30 cellular contexts compared by ENCODE assay signal in genomic region chr18:54875063-54875462, GRCh38. TPM values are rescaled to one million over a fixed set of nuclear protein-coding genes. Genes with fewer than 3 reads are reported as not detected.
DNase-seq lines count a peak whose midpoint lies in the region; ATAC-seq, FAIRE-seq and TF ChIP-seq lines count a peak whose summit lies in the region.
"Had no signal": no experiment of that assay in that cellular context is flagged by ENCODE, and none has a peak within 500 bp of the region (broad histone marks: within the 10 kb centered on the region; RNA-seq: fewer than 3 reads in every experiment).

No MANE protein-coding gene starts in this region.

- H4K91ac ChIP-seq in mesenchymal stem cell (ENCODE audit: low read length) = no peak overlapping the region

- H3K4me1 Mint-ChIP-seq in activated T-helper 17 cell treated with anti-CD3 and anti-CD28 coated beads, Interleukin-2, amount 50 U/mL, for 72 hours = no peaks in the 10 kb centered on the region
- H3K4me1 Mint-ChIP-seq: CD14-positive monocyte; CD4-positive, CD25-positive, alpha-beta regulatory T cell had no signal

- H3K9me3 Mint-ChIP-seq in activated T-helper 17 cell treated with anti-CD3 and anti-CD28 coated beads, Interleukin-2, amount 50 U/mL, for 72 hours = no peaks in the 10 kb centered on the region
- H3K9me3 Mint-ChIP-seq: CD8-positive, alpha-beta memory T cell had no signal

- no peak overlapping the region for H2BK120ac ChIP-seq in mesenchymal stem cell (ENCODE audit: low read depth, low read length)

- ATAC-seq in HepG2 (no peak), left lobe of liver (peak; percentile 54), HG02610 (IDR thresholded peaks at IDR 0.05; ENCODE audit: unreplicated experiment) (no peak)
- no peak for ATAC-seq in activated T-helper 17 cell treated with anti-CD3 and anti-CD28 coated beads, Interleukin-2, amount 50 U/mL, for 72 hours (replicated peaks)
- ATAC-seq: GM12878 had no signal

- TF ChIP-seq EP300 in HepG2 (IDR thresholded peaks at IDR 0.05; ENCODE audit: low read depth in 2 of 2, low read length in 2 of 2) (no peak), HepG2 (CRISPR knock-in tag; IDR thresholded peaks at IDR 0.05; ENCODE audit: borderline replicate concordance) (no peak)

- BruUV-seq in HepG2 (replicated peaks; lab: Mats Ljungman, UMichigan) = no TSS peak

- H3K4me1 ChIP-seq in liver (ENCODE audit: control insufficient read depth in 4 of 4, insufficient read depth in 4 of 4, low read length in 3 of 4) (peaks cover 3 to 34% (median 12%) of the 10 kb centered on the region in 4 donors), HepG2 (ENCODE audit: insufficient read depth, low read length) (no peaks in the 10 kb centered on the region), mesenchymal stem cell (ENCODE audit: control insufficient read depth, insufficient read depth, low read depth, low read length) (no peaks in the 10 kb centered on the region), uterus (no peaks in the 10 kb centered on the region)
- H3K4me1 ChIP-seq: BE2C, BLaER1 had no signal

- DNase-seq in HepG2 (ENCODE audit: low spot score) (no peak), left lobe of liver (ENCODE audit: low spot score) (no peak), mesenchymal stem cell (no peak), uterus (no peak)
- DNase-seq: 8988T; ACHN; BE2C; C1 segment of cervical spinal cord; CD4-positive, alpha-beta memory T cell; CD4-positive, CD25-positive, alpha-beta regulatory T cell; CD8-positive, alpha-beta memory T cell; COR-L47; DMS 273 treated with DMSO at 0.1 percent for 48 hours; DMS153; DMS53; DMS79; DND-41; EL; GDM1 had no signal

- H3K4me3 ChIP-seq in liver (ENCODE audit: low read depth in 1 of 3, low read length in 3 of 3) (no peak overlapping the region), HepG2 (replicated peaks in 1 of 3; ENCODE audit: insufficient read depth in 1 of 3, low read depth in 2 of 3, low read length in 3 of 3) (no peak overlapping the region), mesenchymal stem cell (ENCODE audit: insufficient read depth in 1 of 2, low read depth in 1 of 2, low read length in 2 of 2) (no peak overlapping the region), uterus (no peak overlapping the region)
- H3K4me3 ChIP-seq: BLaER1, GM12878 had no signal

- H3K79me1 ChIP-seq in mesenchymal stem cell (replicated peaks; ENCODE audit: low read length, poor library complexity, severe bottlenecking) = no peaks in the 10 kb centered on the region

- H3K27me3 ChIP-seq in liver (ENCODE audit: control insufficient read depth in 4 of 4, insufficient read depth in 4 of 4, low read length in 3 of 4) (no peaks in the 10 kb centered on the region), HepG2 (ENCODE audit: control insufficient read depth in 1 of 2, insufficient read depth in 2 of 2, low read length in 2 of 2) (no peaks in the 10 kb centered on the region; a peak in 1 of 5 replicates), mesenchymal stem cell (ENCODE audit: control insufficient read depth in 1 of 2, insufficient read depth in 1 of 2, low read length in 2 of 2) (no peaks in the 10 kb centered on the region), uterus (no peaks in the 10 kb centered on the region)
- H3K27me3 ChIP-seq: BE2C, BLaER1 had no signal

- peak overlapping the region; percentile 16 for H4K8ac ChIP-seq in mesenchymal stem cell (ENCODE audit: low read length)

- peak overlapping the region in 1 of 2 experiments; percentile 63 for H2BK12ac ChIP-seq in mesenchymal stem cell (ENCODE audit: low read length in 2 of 2)

- H2BK5ac ChIP-seq in mesenchymal stem cell (ENCODE audit: low read depth, low read length, poor library complexity, severe bottlenecking) = no peak overlapping the region

- H3K36me3 Mint-ChIP-seq in activated T-helper 17 cell treated with anti-CD3 and anti-CD28 coated beads, Interleukin-2, amount 50 U/mL, for 72 hours (ENCODE audit: low read depth) = peaks cover 5% of the 10 kb centered on the region
- H3K36me3 Mint-ChIP-seq: CD14-positive monocyte; CD4-positive, CD25-positive, alpha-beta regulatory T cell had no signal

- no peak overlapping the region for H2AK5ac ChIP-seq in mesenchymal stem cell (ENCODE audit: low read length, severe bottlenecking)

- no peak overlapping the region for H3K27ac Mint-ChIP-seq in activated T-helper 17 cell treated with anti-CD3 and anti-CD28 coated beads, Interleukin-2, amount 50 U/mL, for 72 hours
- H3K27ac Mint-ChIP-seq: CD14-positive monocyte; CD4-positive, alpha-beta memory T cell; CD8-positive, alpha-beta memory T cell had no signal

- H3K4me2 ChIP-seq in HepG2 (ENCODE audit: low read depth, low read length) (no peak overlapping the region), mesenchymal stem cell (ENCODE audit: low read length, poor library complexity, severe bottlenecking) (no peak overlapping the region)
- H3K4me2 ChIP-seq: BLaER1 had no signal

- no peak for FAIRE-seq in HepG2 (lab: Jason Lieb, UNC)
- FAIRE-seq: A204.1, GM12878, GM12892, GM18507 had no signal

- no peaks in the 10 kb centered on the region for H3K79me2 ChIP-seq in HepG2 (ENCODE audit: insufficient read depth, low read length)

- H2AFZ ChIP-seq in HepG2 (ENCODE audit: low read length) (no peak overlapping the region), mesenchymal stem cell (ENCODE audit: low read depth, low read length) (no peak overlapping the region)

- H2BK15ac ChIP-seq in mesenchymal stem cell (ENCODE audit: low read depth, poor library complexity, severe bottlenecking) = no peak overlapping the region

- no peaks in the 10 kb centered on the region for H4K20me1 ChIP-seq in HepG2 (ENCODE audit: insufficient read depth, low read length)
- H4K20me1 ChIP-seq: BLaER1 had no signal

- H3K23ac ChIP-seq in mesenchymal stem cell (ENCODE audit: low read length in 2 of 2) = no peak overlapping the region

- no peak overlapping the region for H3K9ac ChIP-seq in liver (ENCODE audit: low read depth in 1 of 2, low read length in 2 of 2)
- no peak overlapping the region for H3K9ac ChIP-seq in HepG2 (ENCODE audit: insufficient read depth, low read depth, low read length)
- H3K9ac ChIP-seq in mesenchymal stem cell (ENCODE audit: low read length) = no peak overlapping the region
- H3K9ac ChIP-seq: BLaER1 had no signal

- no peaks in the 10 kb centered on the region for H3K27me3 Mint-ChIP-seq in activated T-helper 17 cell treated with anti-CD3 and anti-CD28 coated beads, Interleukin-2, amount 50 U/mL, for 72 hours
- H3K27me3 Mint-ChIP-seq: CD4-positive, alpha-beta memory T cell; CD4-positive, CD25-positive, alpha-beta regulatory T cell had no signal

- no peak overlapping the region for H3K27ac ChIP-seq in liver (ENCODE audit: low read depth in 1 of 2, low read length in 2 of 2)
- H3K27ac ChIP-seq in HepG2 (ENCODE audit: extremely low read length, insufficient read depth, low read length) = no peak overlapping the region
- no peak overlapping the region for H3K27ac ChIP-seq in mesenchymal stem cell (ENCODE audit: low read length, poor library complexity, severe bottlenecking)
- H3K27ac ChIP-seq in uterus = no peak overlapping the region
- H3K27ac ChIP-seq: BLaER1 had no signal

- no peaks in the 10 kb centered on the region for H3K9me3 ChIP-seq in liver (ENCODE audit: control insufficient read depth in 4 of 4, low read length in 3 of 4)
- no peaks in the 10 kb centered on the region for H3K9me3 ChIP-seq in HepG2 (ENCODE audit: low read length)
- H3K9me3 ChIP-seq in mesenchymal stem cell (ENCODE audit: control insufficient read depth, low read length) = no peaks in the 10 kb centered on the region
- no peaks in the 10 kb centered on the region for H3K9me3 ChIP-seq in uterus
- H3K9me3 ChIP-seq: BE2C, BLaER1 had no signal

- POLR2A ChIA-PET in HepG2 (lab: Yijun Ruan, JAX) = no interaction called here

- H3K4ac ChIP-seq in mesenchymal stem cell (ENCODE audit: low read depth in 1 of 2, low read length in 2 of 2) = peak overlapping the region in 1 of 2 experiments; percentile 61

- CTCF ChIA-PET in HepG2 (lab: Yijun Ruan, JAX; ENCODE audit: low intra/inter-chr PET ratio, low total read pairs) = no interaction called here

- no peak for TF ChIP-seq RAD21 in liver (IDR thresholded peaks at IDR 0.05)
- TF ChIP-seq RAD21 in HepG2 (CRISPR knock-in tag; IDR thresholded peaks at IDR 0.05) = no peak

- no peaks in the 10 kb centered on the region for H3K36me3 ChIP-seq in liver (ENCODE audit: control insufficient read depth in 4 of 4, insufficient read depth in 3 of 4, low read depth in 1 of 4, low read length in 3 of 4)
- no peaks in the 10 kb centered on the region for H3K36me3 ChIP-seq in HepG2 (replicated peaks in 1 of 2; ENCODE audit: control insufficient read depth in 1 of 2, insufficient read depth in 2 of 2, low read length in 2 of 2)
- H3K36me3 ChIP-seq in mesenchymal stem cell (ENCODE audit: control insufficient read depth in 1 of 2, insufficient read depth in 2 of 2, low read depth in 1 of 2, low read length in 2 of 2) = no peaks in the 10 kb centered on the region
- no peaks in the 10 kb centered on the region for H3K36me3 ChIP-seq in uterus
- H3K36me3 ChIP-seq: BE2C, BLaER1 had no signal

- no peak overlapping the region for H3K18ac ChIP-seq in mesenchymal stem cell (ENCODE audit: low read depth in 1 of 2, low read length in 2 of 2)

- intact Hi-C loops in HepG2 (cut with micrococcal nuclease; ENCODE audit: unreplicated experiment) = no loop called here
- intact Hi-C loops in uterus (cut with DNase I; ENCODE audit: low total_unique reads) = no loop called here

- in situ Hi-C loops in HepG2 (cut with HindIII; ENCODE audit: extremely low pct_ligation_motif_present, low pct_unique_long_range_greater_than_20kb) = no loop called here

- TF ChIP-seq POLR2A in HepG2 (IDR thresholded peaks at IDR 0.05; ENCODE audit: insufficient read depth in 1 of 2, low read depth in 2 of 2, low read length in 2 of 2) = no peak
- no peak for TF ChIP-seq POLR2A in uterus (IDR thresholded peaks at IDR 0.05)

- H3K14ac ChIP-seq in mesenchymal stem cell (ENCODE audit: low read length in 2 of 2) = peak overlapping the region in 1 of 2 experiments; percentile 84

- H3K4me3 Mint-ChIP-seq in activated T-helper 17 cell treated with anti-CD3 and anti-CD28 coated beads, Interleukin-2, amount 50 U/mL, for 72 hours = no peak overlapping the region
- H3K4me3 Mint-ChIP-seq: CD14-positive monocyte; CD4-positive, alpha-beta memory T cell; CD4-positive, CD25-positive, alpha-beta regulatory T cell; CD8-positive, alpha-beta memory T cell had no signal

- WGBS in liver = 55% methylated on average over 3 of the region's 3 CpGs
- 43% methylated on average over 3 of the region's 3 CpGs for WGBS in HepG2 (ENCODE audit: low lambda C conversion rate)
- WGBS in mesenchymal stem cell = 100% methylated on average over 3 of the region's 3 CpGs

- no peak for TF ChIP-seq CTCF in liver (IDR thresholded peaks at IDR 0.05; ENCODE audit: low read depth, low read length, missing input control)
- no peak for TF ChIP-seq CTCF in HepG2 (CRISPR knock-in tag; IDR thresholded peaks at IDR 0.05)
- no peak for TF ChIP-seq CTCF in uterus (IDR thresholded peaks at IDR 0.05)

RNA-seq across cellular contexts. Expression of gene RAB27B, which starts 46.8 kb away (rescaled TPM):
- 1 to 10 TPM in 1 of 2 donors, under 1 TPM in 1; 0.33 to 4.5 TPM for total RNA-seq in liver
- under 1 TPM; 0.13 to 0.14 TPM for polyA plus RNA-seq in liver
- not detected in 2 replicates for total RNA-seq in HepG2 (2016; rRNA removed; fragmentation: Illumina TruSeq; extraction: Trizol)
- total RNA-seq in HepG2 (2016; cell fraction: cytosol; rRNA removed; fragmentation: Illumina TruSeq; extraction: Trizol; ENCODE audit: low read depth) = not detected in 2 replicates
- not detected in 2 replicates for total RNA-seq in HepG2 (2016; cell fraction: insoluble cytoplasmic fraction; rRNA removed; fragmentation: Illumina TruSeq; extraction: Trizol)
- not detected in 2 replicates for total RNA-seq in HepG2 (2016; cell fraction: membrane; rRNA removed; fragmentation: Illumina TruSeq; extraction: Trizol)
- not detected in 2 replicates for total RNA-seq in HepG2 (2016; cell fraction: nucleus; rRNA removed; fragmentation: Illumina TruSeq; extraction: Trizol)
- polyA plus RNA-seq in HepG2 (2011; rRNA removed) = not detected in 2 replicates
- not detected in 2 replicates for polyA plus RNA-seq in HepG2 (2011; cell fraction: cytosol; rRNA removed)
- not detected in 2 replicates for polyA plus RNA-seq in HepG2 (2011; cell fraction: nucleus; rRNA removed)
- not detected in 2 replicates for polyA plus RNA-seq in HepG2 (2012)
- polyA plus RNA-seq in HepG2 (2016; cell fraction: cytosol; fragmentation: Illumina TruSeq; extraction: Trizol; ENCODE audit: low read depth) = not detected in 2 replicates
- polyA plus RNA-seq in HepG2 (2016; cell fraction: insoluble cytoplasmic fraction; fragmentation: Illumina TruSeq; extraction: Trizol; ENCODE audit: low read depth) = not detected in 2 replicates
- polyA plus RNA-seq in HepG2 (2016; cell fraction: membrane; fragmentation: Illumina TruSeq; extraction: Trizol; ENCODE audit: low read depth) = not detected in 2 replicates
- polyA plus RNA-seq in HepG2 (2016; cell fraction: nucleus; fragmentation: Illumina TruSeq; extraction: Trizol; ENCODE audit: insufficient read depth, low read depth) = not detected in 2 replicates
- polyA minus RNA-seq in HepG2 (2011; rRNA and poly(A)+ RNA removed; ENCODE audit: low replicate concordance) = 11.1 TPM in 1 of 2 replicates, not detected in the other
- polyA minus RNA-seq in HepG2 (2011; cell fraction: cytosol; rRNA and poly(A)+ RNA removed) = not detected in 2 replicates
- not detected in 2 replicates for polyA minus RNA-seq in HepG2 (2011; cell fraction: nucleus; rRNA and poly(A)+ RNA removed)
- total RNA-seq in left lobe of liver = 1.0 TPM
- polyA plus RNA-seq in mesenchymal stem cell (2013, experiment 1 of 2) = 122 TPM
- 127 TPM for polyA plus RNA-seq in mesenchymal stem cell (2013, experiment 2 of 2)
- total RNA-seq in uterus = 10 to 100 TPM in 1 of 4 donors, 1 to 10 TPM in 2, under 1 TPM in 1; under 0.01 to 51.2 (median 3.3) TPM
- under 1 TPM; 0.28 to 0.50 TPM for total RNA-seq in activated T-helper 17 cell treated with anti-CD3 and anti-CD28 coated beads, Interleukin-2, amount 50 U/mL, for 72 hours
- total RNA-seq: A673, G401 had no signal
- polyA plus RNA-seq: GM12878 had no signal
